ENCODE assay signal across 24 cellular contexts in the genomic region with DNA sequence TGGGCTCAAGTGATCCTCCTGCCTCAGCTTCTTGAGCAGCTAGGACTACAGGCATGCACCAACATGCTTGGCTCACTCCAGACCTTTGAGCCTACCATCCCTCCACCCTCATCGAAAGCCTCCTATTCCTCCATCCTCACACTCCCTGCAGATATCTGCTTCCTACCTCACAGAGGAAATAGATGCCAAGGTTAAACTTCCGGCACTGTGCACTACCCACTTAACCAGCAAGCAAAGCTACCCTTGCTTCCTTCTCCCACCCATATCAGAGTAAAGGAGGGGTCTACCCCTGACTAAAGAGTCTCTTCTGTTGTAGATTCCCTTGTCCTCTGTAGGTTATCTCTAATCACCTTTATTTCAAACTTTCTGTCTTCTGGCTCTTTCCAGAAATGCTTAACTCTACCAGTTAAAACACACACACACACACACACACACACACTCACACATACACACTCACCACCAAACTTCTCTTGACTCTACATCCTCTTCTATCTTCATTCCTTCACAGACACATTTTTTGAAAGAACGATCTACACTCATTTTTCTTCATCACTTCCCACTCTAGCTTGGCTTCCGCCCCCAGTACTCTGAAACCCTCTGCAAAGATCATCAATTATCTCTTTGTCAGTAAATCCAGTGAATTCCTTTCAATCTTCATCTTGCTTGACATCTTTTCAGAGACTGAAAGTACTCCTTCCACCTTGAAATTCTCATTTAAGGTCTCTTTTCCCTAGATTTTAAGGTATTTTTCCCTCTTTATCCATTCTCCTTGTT.
"Had no signal": no experiment of that assay in that cellular context is flagged by ENCODE, and none has a peak within 500 bp of the region (broad histone marks: within the 10 kb centered on the region; RNA-seq: fewer than 3 reads in every experiment).

No MANE protein-coding gene starts in this region.

- H3K27ac ChIP-seq: breast epithelium, esophagus squamous epithelium, gastrocnemius medialis, hepatocyte, left ventricle myocardium inferior, skin epidermis, thoracic aorta, uterus, VCaP had no signal

- ATAC-seq: activated naive CD8-positive, alpha-beta T cell treated with anti-CD3 and anti-CD28 coated beads, Interleukin-2, amount 50 U/mL, for 24 hours; gastrocnemius medialis; stimulated activated naive CD8-positive, alpha-beta T cell treated with anti-CD3 and anti-CD28 coated beads, Interleukin-15, Interleukin-2, amounts not matched to agents 100 U/mL and 50 U/mL, for 24 hours had no signal

- H2AFZ ChIP-seq: hepatocyte had no signal

- DNase-seq: activated CD4-positive, alpha-beta T cell treated with anti-CD3 and anti-CD28 coated beads for 48 hours; activated CD4-positive, alpha-beta T cell treated with anti-CD3 and anti-CD28 coated beads, Interleukin-2, amount 50 U/mL, for 48 hours; activated CD8-positive, alpha-beta memory T cell treated with anti-CD3 and anti-CD28 coated beads for 24 hours; activated CD8-positive, alpha-beta memory T cell treated with anti-CD3 and anti-CD28 coated beads, Interleukin-2, amount 50 U/mL, for 4 hours; activated gamma-delta T cell; activated naive CD4-positive, alpha-beta T cell treated with anti-CD3 and anti-CD28 coated beads, Interleukin-2, amount 10 ng/mL, durations not matched to agents 7 days and 5 days; activated naive CD8-positive, alpha-beta T cell treated with anti-CD3 and anti-CD28 coated beads, Interleukin-2, amount 50 U/mL, for 24 hours; activated T-cell treated with anti-CD3 and anti-CD28 coated beads, Interleukin-2, amount 50 U/mL, for 24 hours; esophagus squamous epithelium; gastrocnemius medialis; islet precursor cell; left ventricle myocardium inferior; stimulated activated CD4-positive, alpha-beta T cell treated with anti-CD3 and anti-CD28 coated beads, Interleukin-12 subunit alpha, Interleukin-12 subunit beta, amount 100 ng/mL, for 4 hours; stimulated activated CD4-positive, alpha-beta T cell treated with anti-CD3 and anti-CD28 coated beads, Interleukin-4, amount 100 ng/mL, for 1 hour; stimulated activated naive CD8-positive, alpha-beta T cell treated with anti-CD3 and anti-CD28 coated beads, Interleukin-15, Interleukin-2, amounts not matched to agents 100 U/mL and 50 U/mL, for 24 hours; T-helper 9 cell; trophoblast cell; uterus had no signal

- H3K36me3 ChIP-seq: breast epithelium, esophagus squamous epithelium, gastrocnemius medialis, left ventricle myocardium inferior, thoracic aorta, uterus had no signal

- H3K9me3 ChIP-seq: breast epithelium, esophagus squamous epithelium, gastrocnemius medialis, thoracic aorta, uterus had no signal

- H3K4me2 ChIP-seq: hepatocyte had no signal

- H3K79me2 ChIP-seq: hepatocyte had no signal

- H3K27me3 ChIP-seq: breast epithelium, esophagus squamous epithelium, gastrocnemius medialis, hepatocyte, uterus had no signal

- H3K4me1 ChIP-seq: breast epithelium, esophagus squamous epithelium, gastrocnemius medialis, left ventricle myocardium inferior, uterus had no signal

- H3K4me3 ChIP-seq: breast epithelium, esophagus squamous epithelium, gastrocnemius medialis, hepatocyte, left ventricle myocardium inferior, skin epidermis, thoracic aorta, uterus had no signal

- FAIRE-seq: TTC549 had no signal
